Comparison of ENCODE assay signal across 4 cellular contexts in the genomic region with DNA sequence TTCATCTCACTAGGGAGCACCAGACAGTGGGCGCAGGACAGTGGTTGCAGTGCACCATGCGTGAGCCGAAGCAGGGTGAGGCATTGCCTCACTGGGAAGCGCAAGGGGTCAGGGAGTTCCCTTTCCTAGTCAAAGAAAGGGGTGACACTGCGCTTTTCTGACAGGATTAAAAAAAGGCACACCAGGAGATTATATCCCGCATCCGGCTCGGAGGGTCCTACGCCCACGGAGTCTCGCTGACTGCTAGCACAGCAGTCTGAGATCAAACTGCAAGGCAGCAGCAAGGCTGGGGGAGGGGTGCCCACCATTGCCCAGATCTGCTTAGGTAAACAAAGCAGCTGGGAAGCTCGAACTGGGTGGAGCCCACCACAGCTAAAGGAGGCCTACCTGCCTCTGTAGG.
A peak's percentile ranks its signal among the peaks of the same experiment; 100 is the strongest.
DNase-seq lines count a peak whose midpoint lies in the region; ATAC-seq, FAIRE-seq and TF ChIP-seq lines count a peak whose summit lies in the region.
"Not testable (repeated sequence)": the region's sequence is repeated elsewhere in the genome, so short reads cannot be mapped to it uniquely, and the experiment has no call there.

No MANE protein-coding gene starts in this region.

- peaks cover 44% of the 10 kb centered on the region for H3K36me3 Mint-ChIP-seq in WTC11
- not testable (repeated sequence) for H3K36me3 Mint-ChIP-seq in chondrocyte (ENCODE audit: low read depth)

- H3K9me3 ChIP-seq in kidney (ENCODE audit: control insufficient read depth in 1 of 2, low read length in 2 of 2), result not testable (repeated sequence)

- H3K9ac ChIP-seq in kidney (ENCODE audit: low read length in 2 of 2), result not testable (repeated sequence)

- not testable (repeated sequence) for H3K4me1 Mint-ChIP-seq in WTC11; chondrocyte (ENCODE audit: low read depth)

- CTCF ChIA-PET in WTC11 (lab: Charles Lee), result not testable (repeated sequence)

- not testable (repeated sequence) for H3K36me3 ChIP-seq in kidney (ENCODE audit: control insufficient read depth in 1 of 2, insufficient read depth in 2 of 2, low read length in 2 of 2)

- ATAC-seq in WTC11, result not testable (repeated sequence)

- not testable (repeated sequence) for H3K27ac Mint-ChIP-seq in WTC11; chondrocyte (ENCODE audit: unreplicated experiment)

- TF ChIP-seq CTCF in WTC11 (IDR thresholded peaks at IDR 0.05); chondrocyte (IDR thresholded peaks at IDR 0.05); kidney (IDR thresholded peaks at IDR 0.05; ENCODE audit: borderline replicate concordance, extremely low read depth, insufficient read depth): not testable (repeated sequence)

- H3K9me3 Mint-ChIP-seq in WTC11, result peaks cover 49% of the 10 kb centered on the region
- H3K9me3 Mint-ChIP-seq in chondrocyte (ENCODE audit: low read depth), result peaks cover 10% of the 10 kb centered on the region

- FAIRE-seq in kidney (lab: Jason Lieb, UNC), result not testable (repeated sequence)

- H3K4me3 Mint-ChIP-seq in WTC11; chondrocyte (ENCODE audit: unreplicated experiment): not testable (repeated sequence)

- H3K27me3 Mint-ChIP-seq in WTC11 (ENCODE audit: low read depth); chondrocyte (ENCODE audit: low read depth): not testable (repeated sequence)

- H3K4me3 ChIP-seq in kidney (ENCODE audit: low read length in 2 of 2), result not testable (repeated sequence)

- intact Hi-C loops in kidney (cut with DNase I), result not testable (repeated sequence)

- DNase-seq in WTC11 (ENCODE audit: low spot score), result not testable (repeated sequence)
- DNase-seq in chondrocyte (ENCODE audit: low spot score) (peak; percentile 37), kidney (peak; percentile 41), mesenteric fat pad (ENCODE audit: low spot score) (peak; percentile 76)

- POLR2A ChIA-PET in WTC11 (lab: Charles Lee), result not testable (repeated sequence)

- H3K4me1 ChIP-seq in kidney (ENCODE audit: control insufficient read depth in 1 of 2, insufficient read depth in 1 of 2, low read depth in 1 of 2, low read length in 2 of 2), result not testable (repeated sequence)

- H3K27ac ChIP-seq in kidney (ENCODE audit: low read depth in 2 of 2, low read length in 2 of 2), result not testable (repeated sequence)

TF ChIP-seq in WTC11, 78 proteins besides CTCF, POLR2A, EP300 and RAD21:
- peak; percentile 77; the same call in 1 of the 2 replicates for TF ChIP-seq ZNF317 (CRISPR knock-in tag; IDR thresholded peaks at IDR 0.05; ENCODE audit: borderline replicate concordance, low read depth)
TF ChIP-seq in WTC11: peak in this region for 1; not testable (repeated sequence) for 77.
